ENCODE assay signal across 8 cellular contexts in the genomic region with DNA sequence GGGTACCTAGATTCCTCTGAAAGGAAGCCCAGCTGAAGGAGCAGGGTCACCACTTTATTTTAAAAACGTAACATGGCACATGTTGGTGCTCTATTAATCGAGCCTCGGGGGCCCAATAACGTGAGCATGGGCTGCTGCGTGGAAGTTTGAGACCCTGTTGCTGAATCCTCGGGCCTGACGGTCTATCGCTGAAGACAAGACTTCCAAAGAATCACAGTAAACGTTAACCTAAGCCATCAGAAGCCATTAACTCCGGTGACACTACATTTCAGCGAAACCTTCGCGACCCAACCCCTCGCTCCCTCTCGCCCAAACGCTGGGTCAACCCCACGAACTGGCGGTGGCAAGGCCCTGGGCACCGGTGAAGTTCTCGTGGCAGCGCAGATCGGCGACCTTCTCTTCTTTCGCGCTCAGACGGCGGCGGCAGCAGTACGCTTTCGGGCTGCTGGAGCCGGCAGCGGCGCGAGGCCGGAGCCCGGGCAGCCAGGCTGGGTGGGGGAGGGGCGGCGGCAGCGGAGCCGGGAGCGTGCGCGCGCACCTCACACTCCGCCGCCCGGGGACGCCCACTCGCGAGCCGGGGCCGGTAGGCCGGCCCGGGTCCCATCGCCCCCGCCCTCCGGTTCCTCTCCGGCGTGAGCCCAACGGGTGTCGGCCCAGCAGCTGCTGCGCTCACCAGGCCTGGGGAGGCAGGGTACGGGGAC. TPM values are rescaled to one million over a fixed set of nuclear protein-coding genes. Genes with fewer than 3 reads are reported as not detected.
DNase-seq lines count a peak whose midpoint lies in the region; ATAC-seq and TF ChIP-seq lines count a peak whose summit lies in the region.

No MANE protein-coding gene starts in this region.

- POLR2A ChIA-PET in RWPE1 (lab: Yijun Ruan, JAX; ENCODE audit: low non-redundant PET): no interaction called here

- peak overlapping the region; percentile 76 for H3K4me3 ChIP-seq in neuron (ENCODE audit: low read length)
- H3K4me3 ChIP-seq in stomach smooth muscle (ENCODE audit: low read length in 2 of 2): peak overlapping the region; percentile 82 to 95

- H3K4me1 ChIP-seq in foreskin keratinocyte (peaks cover 24% of the 10 kb centered on the region), neuron (ENCODE audit: insufficient read depth, low read length) (peaks cover 38% of the 10 kb centered on the region), stomach smooth muscle (ENCODE audit: control insufficient read depth, insufficient read depth, low read length) (peaks cover 17% of the 10 kb centered on the region)

- CTCF ChIA-PET in RWPE1 (lab: Yijun Ruan, JAX): interaction anchor here (0.6 to 1.1 kb wide), 2 partner anchors 82 to 293 kb away, joined by 3 to 4 read pairs; no protein-coding TSS in a partner anchor

- H3K36me3 ChIP-seq in neuron (ENCODE audit: insufficient read depth, low read length) (no peaks in the 10 kb centered on the region), stomach smooth muscle (ENCODE audit: control insufficient read depth in 2 of 2, insufficient read depth in 2 of 2, low read length in 2 of 2) (no peaks in the 10 kb centered on the region)

- H3K27me3 ChIP-seq in foreskin keratinocyte (no peaks in the 10 kb centered on the region), neuron (ENCODE audit: insufficient read depth, low read length) (no peaks in the 10 kb centered on the region), stomach smooth muscle (ENCODE audit: control insufficient read depth in 1 of 2, insufficient read depth in 2 of 2, low read length in 2 of 2) (no peaks in the 10 kb centered on the region)

- H3K9ac ChIP-seq in stomach smooth muscle (ENCODE audit: low read length in 2 of 2): peak overlapping the region; percentile 76 to 98

- ATAC-seq in GM21367 (IDR thresholded peaks at IDR 0.05; ENCODE audit: unreplicated experiment): peak; percentile 43
- peak; percentile 69 for ATAC-seq in foreskin keratinocyte

- H3K27ac ChIP-seq in RWPE1: peak overlapping the region; percentile 96
- H3K27ac ChIP-seq in foreskin keratinocyte: peak overlapping the region; percentile 76
- peak overlapping the region; percentile 92 for H3K27ac ChIP-seq in stomach smooth muscle (ENCODE audit: low read length)

- peak overlapping the region; percentile 77 for H2AFZ ChIP-seq in neuron (ENCODE audit: low read depth, low read length)

- no peak for TF ChIP-seq CTCF in RWPE1 (conservative IDR thresholded peaks at IDR 0.05; ENCODE audit: low read depth)
- no peak for TF ChIP-seq CTCF in foreskin keratinocyte (conservative IDR thresholded peaks at IDR 0.05)

- DNase-seq in DMS114 treated with DMSO at 0.1 percent for 48 hours (lab: John Stamatoyannopoulos, UW; ENCODE audit: unreplicated experiment): peak; percentile 24
- peak in 68 of 76 experiments; percentile 16 to 83 (median 65) for DNase-seq in HUDEP-2 (lab: John Stamatoyannopoulos, UW; ENCODE audit: unreplicated experiment in 76 of 76)
- DNase-seq in RWPE1 (ENCODE audit: low spot score): peak; percentile 80
- DNase-seq in activated gamma-delta T cell treated with anti-CD3 and anti-CD28 coated beads, Interleukin-2, amount 50 U/mL, for 16 hours (ENCODE audit: low read depth): peak; percentile 71
- peak in 1 of 2 donors; percentile 59 for DNase-seq in foreskin keratinocyte

- H3K9me3 ChIP-seq in neuron (ENCODE audit: low read length) (no peaks in the 10 kb centered on the region), stomach smooth muscle (ENCODE audit: control insufficient read depth in 2 of 2, low read length in 2 of 2) (no peaks in the 10 kb centered on the region)

RNA-seq across cellular contexts. Expression of gene MAN1A2, which starts 0.8 kb away (rescaled TPM):
- 19.5 and 22.7 TPM in 2 replicates for total RNA-seq in foreskin keratinocyte
- polyA plus RNA-seq in foreskin keratinocyte: 3.7 and 3.8 TPM in 2 replicates
